Comparison of ENCODE assay signal across 34 cellular contexts in the genomic region with DNA sequence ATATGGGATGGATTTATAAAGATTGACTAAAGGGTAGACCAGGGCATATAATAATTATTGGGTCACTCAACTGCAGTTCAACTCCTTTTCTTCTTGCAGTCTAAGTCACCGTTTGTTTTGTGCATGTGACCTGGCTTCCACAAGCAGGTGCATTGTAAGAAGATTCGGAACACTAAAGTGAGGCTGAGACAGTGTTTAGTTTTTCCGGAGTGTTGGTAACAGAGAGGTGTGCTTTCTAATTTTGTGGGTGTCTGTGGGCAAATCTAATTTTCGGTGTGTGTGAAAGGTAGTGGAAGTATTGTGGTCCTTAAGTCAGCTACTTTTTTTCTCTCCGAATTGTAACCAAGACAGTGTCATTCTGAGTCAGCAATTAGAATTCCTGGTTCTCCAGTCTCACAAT.
"Had no signal": no experiment of that assay in that cellular context is flagged by ENCODE, and none has a peak within 500 bp of the region (broad histone marks: within the 10 kb centered on the region; RNA-seq: fewer than 3 reads in every experiment).

No MANE protein-coding gene starts in this region.

- H3K27ac Mint-ChIP-seq: activated B cell treated with CpG ODN at 0.5 μM for 24 hours; activated CD4-positive, alpha-beta memory T cell treated with anti-CD3 and anti-CD28 coated beads for 36 hours; activated CD4-positive, alpha-beta T cell treated with anti-CD3 and anti-CD28 coated beads, Interleukin-2, amount 10 ng/mL, durations not matched to agents 24 days and 14 days; activated CD8-positive, alpha-beta T cell treated with anti-CD3 and anti-CD28 coated beads for 36 hours; activated naive CD4-positive, alpha-beta T cell treated with anti-CD3 and anti-CD28 coated beads for 36 hours; activated naive CD4-positive, alpha-beta T cell treated with anti-CD3 and anti-CD28 coated beads, Interleukin-2, amount 50 U/mL, for 72 hours; activated naive CD8-positive, alpha-beta T cell treated with anti-CD3 and anti-CD28 coated beads for 36 hours; activated T-cell treated with anti-CD3 and anti-CD28 coated beads, Interleukin-2, amount 50 U/mL, for 72 hours; activated T-helper 1 cell treated with anti-CD3 and anti-CD28 coated beads, Interleukin-12 subunit alpha, Interleukin-12 subunit beta, Interleukin-2, Interleukin-4 antibody, amounts not matched to agents 30 ng/mL and 10 ng/mL and 1 ng/mL, durations not matched to agents 14 hours and 24 hours and 36 hours; activated T-helper 17 cell treated with anti-CD3 and anti-CD28 coated beads, Interleukin-2, amount 50 U/mL, for 72 hours; T-helper 1 cell treated with Interleukin-12 subunit alpha and Interleukin-12 subunit beta and Interleukin-4 antibody, amounts not matched to agents 30 μg/mL and 1 μg/mL, for 36 hours; T-helper 2 cell treated with Interferon-gamma antibody and Interleukin-4, amounts not matched to agents 5 μg/mL and 100 μg/mL, for 36 hours had no signal

- H3K4me3 Mint-ChIP-seq: activated B cell treated with CpG ODN at 0.5 μM for 24 hours; activated CD4-positive, alpha-beta memory T cell treated with anti-CD3 and anti-CD28 coated beads for 36 hours; activated CD4-positive, alpha-beta T cell treated with anti-CD3 and anti-CD28 coated beads, Interleukin-2, amount 10 ng/mL, durations not matched to agents 24 days and 14 days; activated CD8-positive, alpha-beta T cell treated with anti-CD3 and anti-CD28 coated beads for 36 hours; activated naive CD4-positive, alpha-beta T cell treated with anti-CD3 and anti-CD28 coated beads for 36 hours; activated naive CD8-positive, alpha-beta T cell treated with anti-CD3 and anti-CD28 coated beads for 36 hours; activated T-cell treated with anti-CD3 and anti-CD28 coated beads, Interleukin-2, amount 50 U/mL, for 4 hours; activated T-cell treated with anti-CD3 and anti-CD28 coated beads, Interleukin-2, amount 50 U/mL, for 72 hours; activated T-helper 1 cell treated with anti-CD3 and anti-CD28 coated beads, Interleukin-12 subunit alpha, Interleukin-12 subunit beta, Interleukin-2, Interleukin-4 antibody, amounts not matched to agents 30 ng/mL and 10 ng/mL and 1 ng/mL, durations not matched to agents 14 hours and 24 hours and 36 hours; activated T-helper 17 cell treated with anti-CD3 and anti-CD28 coated beads, Interleukin-2, amount 50 U/mL, for 72 hours; T-helper 1 cell treated with Interleukin-12 subunit alpha and Interleukin-12 subunit beta and Interleukin-4 antibody, amounts not matched to agents 30 μg/mL and 1 μg/mL, for 36 hours; T-helper 2 cell treated with Interferon-gamma antibody and Interleukin-4, amounts not matched to agents 5 μg/mL and 100 μg/mL, for 36 hours had no signal

- DNase-seq: activated B cell treated with CpG ODN at 0.5 μM for 24 hours; activated CD4-positive, alpha-beta memory T cell treated with anti-CD3 and anti-CD28 coated beads for 36 hours; activated CD4-positive, alpha-beta T cell treated with anti-CD3 and anti-CD28 coated beads for 4 hours; activated CD4-positive, alpha-beta T cell treated with anti-CD3 and anti-CD28 coated beads, Interleukin-2, amount 10 ng/mL, durations not matched to agents 24 days and 14 days; activated CD4-positive, alpha-beta T cell treated with anti-CD3 and anti-CD28 coated beads, Interleukin-2, amount 50 U/mL, for 1 hour; activated CD4-positive, alpha-beta T cell treated with anti-CD3 and anti-CD28 coated beads, Interleukin-2, amount 50 U/mL, for 4 hours; activated CD4-positive, CD25-positive, alpha-beta regulatory T cell treated with anti-CD3 and anti-CD28 coated beads, Interleukin-2, amount 50 U/mL, for 72 hours; activated CD8-positive, alpha-beta memory T cell treated with anti-CD3 and anti-CD28 coated beads, Interleukin-2, amount 50 U/mL, for 4 hours; activated CD8-positive, alpha-beta T cell treated with anti-CD3 and anti-CD28 coated beads for 36 hours; activated effector memory CD4-positive, alpha-beta T cell treated with anti-CD3 and anti-CD28 coated beads, Interleukin-2, amount 50 U/mL, for 16 hours; activated gamma-delta T cell treated with Interleukin-2 at 50 U/mL for 16 hours; activated naive CD4-positive, alpha-beta T cell; activated naive CD4-positive, alpha-beta T cell treated with anti-CD3 and anti-CD28 coated beads for 36 hours; activated naive CD4-positive, alpha-beta T cell treated with anti-CD3 and anti-CD28 coated beads, Interleukin-2, amount 50 U/mL, for 16 hours; activated naive CD8-positive, alpha-beta T cell treated with anti-CD3 and anti-CD28 coated beads for 36 hours; activated T-cell treated with anti-CD3 and anti-CD28 coated beads for 4 hours; activated T-cell treated with anti-CD3 and anti-CD28 coated beads, Interleukin-2, amount 50 U/mL, for 1 hour; activated T-cell treated with anti-CD3 and anti-CD28 coated beads, Interleukin-2, amount 50 U/mL, for 4 hours; activated T-cell treated with anti-CD3 and anti-CD28 coated beads, Interleukin-2, amount 50 U/mL, for 72 hours; adrenal gland; amniotic stem cell; aorta; body of pancreas; brain microvascular endothelial cell; central memory CD4-positive, alpha-beta T cell; T-helper 2 cell; T-helper 9 cell had no signal

- H3K4me3 ChIP-seq: adrenal gland, body of pancreas, breast epithelium had no signal

- H3K27ac ChIP-seq: adrenal gland, body of pancreas, brain microvascular endothelial cell, breast epithelium, VCaP had no signal

- H3K36me3 ChIP-seq: adrenal gland, brain microvascular endothelial cell, breast epithelium had no signal

- H3K4me1 Mint-ChIP-seq: activated B cell treated with CpG ODN at 0.5 μM for 24 hours; activated CD4-positive, alpha-beta T cell treated with anti-CD3 and anti-CD28 coated beads, Interleukin-2, amount 10 ng/mL, durations not matched to agents 24 days and 14 days; activated naive CD8-positive, alpha-beta T cell treated with anti-CD3 and anti-CD28 coated beads for 36 hours; activated T-helper 17 cell treated with anti-CD3 and anti-CD28 coated beads, Interleukin-2, amount 50 U/mL, for 72 hours had no signal

- H3K27me3 Mint-ChIP-seq: activated B cell treated with CpG ODN at 0.5 μM for 24 hours; activated CD4-positive, alpha-beta memory T cell treated with anti-CD3 and anti-CD28 coated beads for 36 hours; activated CD4-positive, alpha-beta T cell treated with anti-CD3 and anti-CD28 coated beads, Interleukin-2, amount 10 ng/mL, durations not matched to agents 24 days and 14 days; activated CD8-positive, alpha-beta T cell treated with anti-CD3 and anti-CD28 coated beads for 36 hours; activated naive CD8-positive, alpha-beta T cell treated with anti-CD3 and anti-CD28 coated beads for 36 hours; activated T-helper 17 cell treated with anti-CD3 and anti-CD28 coated beads, Interleukin-2, amount 50 U/mL, for 72 hours had no signal

- ATAC-seq: activated CD8-positive, alpha-beta T cell treated with anti-CD3 and anti-CD28 coated beads for 36 hours; activated naive CD4-positive, alpha-beta T cell treated with anti-CD3 and anti-CD28 coated beads, Interleukin-2, amount 50 U/mL, for 72 hours; activated T-cell treated with anti-CD3 and anti-CD28 coated beads, Interleukin-2, amount 50 U/mL, for 4 hours; activated T-cell treated with anti-CD3 and anti-CD28 coated beads, Interleukin-2, amount 50 U/mL, for 72 hours; activated T-helper 17 cell treated with anti-CD3 and anti-CD28 coated beads, Interleukin-2, amount 50 U/mL, for 72 hours; body of pancreas had no signal

- H3K36me3 Mint-ChIP-seq: activated CD4-positive, alpha-beta memory T cell treated with anti-CD3 and anti-CD28 coated beads for 36 hours; activated naive CD8-positive, alpha-beta T cell treated with anti-CD3 and anti-CD28 coated beads for 36 hours had no signal

- H3K9me3 ChIP-seq: adrenal gland, body of pancreas, breast epithelium had no signal

- H3K4me1 ChIP-seq: adrenal gland, body of pancreas, breast epithelium had no signal

- H3K9me3 Mint-ChIP-seq: activated CD4-positive, alpha-beta T cell treated with anti-CD3 and anti-CD28 coated beads, Interleukin-2, amount 10 ng/mL, durations not matched to agents 24 days and 14 days; activated naive CD8-positive, alpha-beta T cell treated with anti-CD3 and anti-CD28 coated beads for 36 hours; activated T-helper 17 cell treated with anti-CD3 and anti-CD28 coated beads, Interleukin-2, amount 50 U/mL, for 72 hours had no signal

- H3K27me3 ChIP-seq: adrenal gland, body of pancreas, brain microvascular endothelial cell, breast epithelium had no signal
